In the genomic region with DNA sequence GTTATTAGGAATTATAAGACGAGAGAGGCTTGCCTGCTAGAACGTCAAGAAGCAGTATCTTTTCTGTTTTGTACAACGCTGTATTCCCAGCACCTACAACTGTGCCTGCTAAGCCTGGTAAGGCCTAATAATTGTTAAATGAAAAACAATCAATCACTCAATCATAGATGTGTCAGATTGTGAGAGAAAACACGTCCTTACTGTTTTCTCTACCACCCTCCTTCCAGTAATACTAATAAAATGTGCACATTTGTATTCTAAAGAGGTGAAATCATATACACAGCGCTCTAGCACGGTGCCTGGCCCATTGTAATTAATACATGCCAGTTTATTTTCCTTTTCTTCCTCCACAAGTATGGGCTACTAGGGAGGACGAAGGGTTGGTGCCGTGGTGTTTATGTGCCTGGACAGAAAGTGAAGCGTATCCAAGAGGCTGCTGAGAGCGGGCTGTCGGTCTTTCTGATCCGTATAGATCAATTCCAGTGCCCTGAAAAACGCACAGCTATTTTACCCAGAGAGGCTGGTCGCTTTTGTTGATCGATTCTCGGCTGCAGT, we compare ENCODE assay signal across 8 cellular contexts. TPM values are rescaled to one million over a fixed set of nuclear protein-coding genes. Genes with fewer than 3 reads are reported as not detected.
DNase-seq lines count a peak whose midpoint lies in the region; ATAC-seq, FAIRE-seq and TF ChIP-seq lines count a peak whose summit lies in the region.

No MANE protein-coding gene starts in this region.

- H3K27me3 ChIP-seq in breast epithelium: no peaks in the 10 kb centered on the region

- no peaks in the 10 kb centered on the region for H3K27me3 Mint-ChIP-seq in MCF 10A (ENCODE audit: insufficient read depth, unreplicated experiment)

- BruUV-seq in MCF 10A (replicated peaks; lab: Mats Ljungman, UMichigan): no TSS peak

- in situ Hi-C loops in astrocyte of the cerebellum (cut with HindIII; ENCODE audit: low sequenced_read_pairs): no loop called here

- H3K9me3 ChIP-seq in breast epithelium: no peaks in the 10 kb centered on the region
- no peaks in the 10 kb centered on the region for H3K9me3 ChIP-seq in mesodermal cell (ENCODE audit: control insufficient read depth, low read length)

- H3K4me1 ChIP-seq in breast epithelium (peaks cover 0 to 4% of the 10 kb centered on the region in 2 donors), mesodermal cell (ENCODE audit: control insufficient read depth, insufficient read depth, low read length, poor library complexity, severe bottlenecking) (no peaks in the 10 kb centered on the region)

- FAIRE-seq in urothelium cell line (lab: Jason Lieb, UNC) (no peak), D721Med (lab: Jason Lieb, UNC) (no peak)

- peaks cover 7% of the 10 kb centered on the region for H3K9me3 Mint-ChIP-seq in MCF 10A (ENCODE audit: unreplicated experiment)

- ATAC-seq in GM21360 (IDR thresholded peaks at IDR 0.05; ENCODE audit: unreplicated experiment): no peak

- intact Hi-C loops in breast epithelium (cut with DNase I; ENCODE audit: low total_unique reads): no loop called here
- intact Hi-C loops in MCF 10A (cut with micrococcal nuclease): no loop called here

- CTCF ChIA-PET in MCF 10A (lab: Yijun Ruan, JAX): interaction anchor here (0.6 kb wide), 1 partner anchor 9 kb away, joined by 5 read pairs; no protein-coding TSS in a partner anchor

- DNase-seq in breast epithelium (ENCODE audit: low spot score in 2 of 2) (no peak), MCF 10A (ENCODE audit: unreplicated experiment) (no peak), astrocyte of the cerebellum (ENCODE audit: low read depth) (no peak), urothelium cell line (ENCODE audit: low spot score) (peak; percentile 11), LoVo (ENCODE audit: low spot score) (no peak), D721Med (ENCODE audit: insufficient read length, low spot score) (no peak)

- no peak overlapping the region for H3K4me3 Mint-ChIP-seq in MCF 10A (ENCODE audit: unreplicated experiment)

- TF ChIP-seq POLR2A in breast epithelium (IDR thresholded peaks at IDR 0.05): no peak

- peak overlapping the region; percentile 93 to 98 for H3K27ac ChIP-seq in breast epithelium
- H3K27ac ChIP-seq in mesodermal cell (ENCODE audit: low read depth, low read length, severe bottlenecking): no peak overlapping the region

- H3K27ac Mint-ChIP-seq in MCF 10A (ENCODE audit: low read depth, unreplicated experiment): no peak overlapping the region

- 28 to 32% methylated on average over 6 to 12 of the region's 16 CpGs for WGBS in mesodermal cell (ENCODE audit: insufficient coverage in 2 of 2), 2 experiments

- H3K36me3 ChIP-seq in breast epithelium: no peaks in the 10 kb centered on the region
- no peaks in the 10 kb centered on the region for H3K36me3 ChIP-seq in mesodermal cell (ENCODE audit: control insufficient read depth, insufficient read depth, low read length)

- TF ChIP-seq CTCF in breast epithelium (IDR thresholded peaks at IDR 0.05) (no peak), MCF 10A (IDR thresholded peaks at IDR 0.05; ENCODE audit: unreplicated experiment) (no peak), astrocyte of the cerebellum (IDR thresholded peaks at IDR 0.05; ENCODE audit: low read depth, low read length, missing control alignments) (no peak), D721Med (IDR thresholded peaks at IDR 0.05; ENCODE audit: insufficient read depth, missing control alignments) (no peak)

- H3K4me3 ChIP-seq in breast epithelium (peak overlapping the region; percentile 75 to 97 (median 87)), astrocyte of the cerebellum (ENCODE audit: low read depth, low read length) (peak overlapping the region; percentile 93), mesodermal cell (ENCODE audit: extremely low read depth, insufficient read depth, low read length, poor library complexity, severe bottlenecking) (peak overlapping the region; percentile 63)

- no peaks in the 10 kb centered on the region for H3K36me3 Mint-ChIP-seq in MCF 10A (ENCODE audit: insufficient read depth, unreplicated experiment)

- POLR2A ChIA-PET in MCF 10A (lab: Yijun Ruan, JAX): no interaction called here

- H3K4me1 Mint-ChIP-seq in MCF 10A (ENCODE audit: insufficient read depth, unreplicated experiment): no peaks in the 10 kb centered on the region

RNA-seq across cellular contexts. Expression of a gene that starts 1.5 kb away (rescaled TPM):
- 10 to 100 TPM; 31.5 to 94.3 (median 81.3) TPM for total RNA-seq in breast epithelium
- total RNA-seq in MCF 10A (2022): 1.3 and 1.8 TPM in 2 replicates
- 31.1 TPM for polyA plus RNA-seq in mesodermal cell (2013, experiment 1 of 2)
- 26.1 TPM for polyA plus RNA-seq in mesodermal cell (2013, experiment 2 of 2)

Comparison
In these comparisons a context has a peak if more than half of its experiments do, and no peak if none do; other contexts are left out.
1. RNA of a gene that starts 1.5 kb away (total RNA-seq): 31.5 to 94.3 TPM in breast epithelium; 1.3 to 1.8 TPM in MCF 10A; every median in the first group is over 10 times any median in the second.
2. Peak in every context shown above with its lines, with median percentiles within 50 percentile points of each other: H3K4me3 ChIP-seq.